In genomic region chr3:190862209-190863118, GRCh38 we compare ENCODE assay signal across 8 cellular contexts. TPM values are rescaled to one million over a fixed set of nuclear protein-coding genes. Genes with fewer than 3 reads are reported as not detected.
A peak's percentile ranks its signal among the peaks of the same experiment; 100 is the strongest.
DNase-seq lines count a peak whose midpoint lies in the region; ATAC-seq and TF ChIP-seq lines count a peak whose summit lies in the region.

TSS of gene GMNC (minus strand) at chr3:190862694. CDS start at chr3:190862615, 79 bp downstream.

- peak within 1 kb of the TSS; percentile 85 for H3K9ac ChIP-seq in skeletal muscle satellite cell (ENCODE audit: low read depth, low read length)

- peaks cover 12% of the 10 kb centered on the region for H3K4me1 Mint-ChIP-seq in CD4-positive, alpha-beta T cell (ENCODE audit: low read depth)
- H3K4me1 Mint-ChIP-seq in central memory CD8-positive, alpha-beta T cell = peaks cover 6% of the 10 kb centered on the region

- POLR2A ChIA-PET in CD4-positive, alpha-beta T cell (lab: Charles Lee) = no interaction called here

- no peak within 1 kb of the TSS for H3K27ac ChIP-seq in CD4-positive, alpha-beta T cell (ENCODE audit: low read depth, low read length)
- H3K27ac ChIP-seq in effector memory CD4-positive, alpha-beta T cell (ENCODE audit: insufficient read depth, low read length, poor library complexity, severe bottlenecking) = no peak within 1 kb of the TSS

- H3K27ac Mint-ChIP-seq in CD4-positive, alpha-beta T cell = no peak within 1 kb of the TSS
- H3K27ac Mint-ChIP-seq in central memory CD8-positive, alpha-beta T cell (ENCODE audit: low read depth) = no peak within 1 kb of the TSS

- ATAC-seq in CD4-positive, alpha-beta T cell (ENCODE audit: poor library complexity) = peak; percentile 56
- ATAC-seq in GM19351 (IDR thresholded peaks at IDR 0.05; ENCODE audit: unreplicated experiment) (peak; percentile 86), HG03378 (IDR thresholded peaks at IDR 0.05; ENCODE audit: unreplicated experiment) (peak; percentile 92)
- no peak for ATAC-seq in central memory CD8-positive, alpha-beta T cell (replicated peaks; ENCODE audit: extremely low read depth, poor library complexity, severe bottlenecking)

- no peak for TF ChIP-seq CTCF in CD4-positive, alpha-beta T cell (IDR thresholded peaks at IDR 0.05)

- H3K36me3 Mint-ChIP-seq in CD4-positive, alpha-beta T cell (ENCODE audit: low read depth) = no peaks in the 10 kb centered on the region
- no peaks in the 10 kb centered on the region for H3K36me3 Mint-ChIP-seq in central memory CD8-positive, alpha-beta T cell (ENCODE audit: insufficient read depth)

- H3K4me2 ChIP-seq in skeletal muscle satellite cell (ENCODE audit: low read length) = peak within 1 kb of the TSS; percentile 68

- no peaks in the 10 kb centered on the region for H3K4me1 ChIP-seq in skeletal muscle satellite cell (ENCODE audit: control insufficient read depth, insufficient read depth, low read length)
- no peaks in the 10 kb centered on the region for H3K4me1 ChIP-seq in effector memory CD4-positive, alpha-beta T cell (ENCODE audit: control insufficient read depth, insufficient read depth, low read length, poor library complexity, severe bottlenecking)

- intact Hi-C loops in CD4-positive, alpha-beta T cell (cut with DNase I, micrococcal nuclease) = no loop called here

- peak within 1 kb of the TSS; percentile 40 for H3K4me3 Mint-ChIP-seq in CD4-positive, alpha-beta T cell
- peak within 1 kb of the TSS; percentile 2 for H3K4me3 Mint-ChIP-seq in central memory CD8-positive, alpha-beta T cell

- H3K27me3 Mint-ChIP-seq in CD4-positive, alpha-beta T cell = peaks cover 80% of the 10 kb centered on the region
- H3K27me3 Mint-ChIP-seq in central memory CD8-positive, alpha-beta T cell = peaks cover 38% of the 10 kb centered on the region

- no peaks in the 10 kb centered on the region for H3K9me3 Mint-ChIP-seq in CD4-positive, alpha-beta T cell
- H3K9me3 Mint-ChIP-seq in central memory CD8-positive, alpha-beta T cell = no peaks in the 10 kb centered on the region

- peaks cover 44% of the 10 kb centered on the region for H3K27me3 ChIP-seq in CD4-positive, alpha-beta T cell (ENCODE audit: control insufficient read depth, insufficient read depth, low read length)
- H3K27me3 ChIP-seq in skeletal muscle satellite cell (ENCODE audit: control insufficient read depth, insufficient read depth, low read length) = no peaks in the 10 kb centered on the region
- peaks cover 5% of the 10 kb centered on the region for H3K27me3 ChIP-seq in effector memory CD4-positive, alpha-beta T cell (replicated peaks; ENCODE audit: control insufficient read depth, insufficient read depth, low read length, poor library complexity, severe bottlenecking)

- peak within 1 kb of the TSS; percentile 86 for H3K4me3 ChIP-seq in skeletal muscle satellite cell (ENCODE audit: low read length)
- no peak within 1 kb of the TSS for H3K4me3 ChIP-seq in effector memory CD4-positive, alpha-beta T cell (ENCODE audit: insufficient read depth, low read depth, low read length, poor library complexity, severe bottlenecking)

- CTCF ChIA-PET in CD4-positive, alpha-beta T cell (lab: Charles Lee) = no interaction called here

- DNase-seq in CD4-positive, alpha-beta T cell = peak in 1 of 10 experiments; percentile 10
- DNase-seq in SKM-1 treated with dmso at 0.1 percent for 144 hours (lab: John Stamatoyannopoulos, UW; ENCODE audit: unreplicated experiment) (peak; percentile 62), inferior parietal cortex (ENCODE audit: extremely low spot score) (peak; percentile 54)
- no peak for DNase-seq in central memory CD8-positive, alpha-beta T cell (ENCODE audit: low spot score in 2 of 2)
- DNase-seq in effector memory CD4-positive, alpha-beta T cell = no peak

- no peaks in the 10 kb centered on the region for H3K9me3 ChIP-seq in CD4-positive, alpha-beta T cell (ENCODE audit: control insufficient read depth, low read length)
- no peaks in the 10 kb centered on the region for H3K9me3 ChIP-seq in skeletal muscle satellite cell (replicated peaks; ENCODE audit: low read length)
- no peaks in the 10 kb centered on the region for H3K9me3 ChIP-seq in effector memory CD4-positive, alpha-beta T cell (ENCODE audit: control insufficient read depth, low read length)

- H3K36me3 ChIP-seq in skeletal muscle satellite cell (ENCODE audit: insufficient read depth, low read length) = no peaks in the 10 kb centered on the region
- H3K36me3 ChIP-seq in effector memory CD4-positive, alpha-beta T cell (ENCODE audit: control insufficient read depth, insufficient read depth, low read length) = no peaks in the 10 kb centered on the region

RNA-seq across cellular contexts. Expression of gene GMNC, which starts in this region (rescaled TPM):
- total RNA-seq in CD4-positive, alpha-beta T cell = not detected
- total RNA-seq in skeletal muscle satellite cell (2012; rRNA removed) = under 0.01 and 0.22 TPM in 2 replicates

Comparison
In these comparisons a context has a peak if more than half of its experiments do, and no peak if none do; other contexts are left out.
1. Peak in ATAC-seq in CD4-positive, alpha-beta T cell; RNA of the gene not detected or under 1 TPM.
2. DNase-seq: peak in SKM-1 treated with dmso at 0.1 percent for 144 hours (single experiment) and inferior parietal cortex (single experiment); none in central memory CD8-positive, alpha-beta T cell (0 of 2) and effector memory CD4-positive, alpha-beta T cell (0 of 3).